7 cellular contexts compared by ENCODE assay signal in genomic region chr3:24573576-24573975, GRCh38.
"Had no signal": no experiment of that assay in that cellular context is flagged by ENCODE, and none has a peak within 500 bp of the region (broad histone marks: within the 10 kb centered on the region; RNA-seq: fewer than 3 reads in every experiment).

No MANE protein-coding gene starts in this region.

- DNase-seq: IMR-90, KBM-7 had no signal

- H3K4me3 Mint-ChIP-seq: IgD-negative memory B cell had no signal

- H3K27ac ChIP-seq: HL-60 had no signal

- FAIRE-seq: HepG2, HTR-8/SVneo, K562 had no signal

- H3K27ac Mint-ChIP-seq: IgD-negative memory B cell had no signal

- ATAC-seq: HepG2, K562 had no signal

- H3K4me1 Mint-ChIP-seq: IgD-negative memory B cell had no signal

- H3K4me3 ChIP-seq: K562 had no signal

- H3K36me3 Mint-ChIP-seq: IgD-negative memory B cell had no signal
